Comparison of ENCODE assay signal across 12 cellular contexts in the genomic region with DNA sequence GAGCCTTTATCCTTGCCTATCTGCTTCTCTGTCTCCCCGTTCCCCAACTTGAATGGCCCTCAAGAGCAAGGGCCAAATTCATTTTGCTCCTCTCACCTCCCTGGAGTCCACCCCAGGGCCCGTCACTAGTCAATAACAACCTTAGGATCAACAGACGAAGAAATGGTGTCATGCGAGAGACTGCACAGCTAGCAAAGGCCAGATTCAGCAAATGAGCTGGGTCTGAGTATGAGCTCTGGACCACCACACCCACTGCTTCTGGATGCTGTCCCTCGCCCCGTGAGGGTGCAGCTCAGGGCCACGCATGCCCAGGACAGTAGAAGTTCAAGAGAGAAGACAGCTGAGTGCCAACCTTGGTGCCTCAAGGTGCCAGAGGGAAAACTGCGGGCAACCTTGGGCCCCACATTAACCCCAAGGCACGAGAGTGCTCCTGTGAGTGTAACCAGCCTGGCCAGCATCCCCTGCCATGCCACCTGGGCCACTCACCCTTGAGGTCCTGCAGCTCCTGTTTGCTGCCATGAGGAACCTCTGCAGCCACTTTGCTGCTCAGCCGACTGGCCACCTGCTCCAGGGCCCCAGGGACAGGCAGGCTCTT. TPM values are rescaled to one million over a fixed set of nuclear protein-coding genes. Genes with fewer than 3 reads are reported as not detected.
DNase-seq lines count a peak whose midpoint lies in the region; ATAC-seq, FAIRE-seq and TF ChIP-seq lines count a peak whose summit lies in the region.
"Had no signal": no experiment of that assay in that cellular context is flagged by ENCODE, and none has a peak within 500 bp of the region (broad histone marks: within the 10 kb centered on the region; RNA-seq: fewer than 3 reads in every experiment).

No MANE protein-coding gene starts in this region.

- POLR2A ChIA-PET in AG04450 (lab: Yijun Ruan, JAX), result interaction anchor here (2.1 kb wide), 1 partner anchor 12 kb away, joined by 7 read pairs; the partner anchor contains the start of gene AKAP8L
- POLR2A ChIA-PET in HCT116 (lab: Charles Lee), result interaction anchor here (1.3 kb wide), 1 partner anchor 11 kb away, joined by 5 read pairs; the partner anchor contains the start of gene AKAP8L

- peak overlapping the region; percentile 98 for H3K4me3 Mint-ChIP-seq in activated naive CD8-positive, alpha-beta T cell
- peak overlapping the region; percentile 96 for H3K4me3 Mint-ChIP-seq in mesothelial cell of epicardium

- RAD21 ChIA-PET in HCT116 (lab: Charles Lee; ENCODE audit: low non-redundant PET in 1 of 2, low total read pairs in 2 of 2, uncharacterized antibody in 2 of 2, unreplicated experiment in 2 of 2), result no interaction called here

- H3K27ac Mint-ChIP-seq in activated naive CD8-positive, alpha-beta T cell, result peak overlapping the region; percentile 46
- no peak overlapping the region for H3K27ac Mint-ChIP-seq in mesothelial cell of epicardium

- DNase-seq in AG04450 (ENCODE audit: low read depth, low spot score), result no peak
- DNase-seq in HCT116 (ENCODE audit: low read depth, low spot score), result no peak
- no peak for DNase-seq in mesothelial cell of epicardium (ENCODE audit: low spot score in 2 of 2, unreplicated experiment in 2 of 2)
- DNase-seq in ecto neural progenitor cell (ENCODE audit: low spot score), result no peak
- no peak for DNase-seq in NCI-H2171 treated with DMSO at 0.1 percent for 48 hours (lab: John Stamatoyannopoulos, UW)
- no peak for DNase-seq in small intestine
- no peak for DNase-seq in 8988T
- DNase-seq: effector CD8-positive, alpha-beta T cell; upper lobe of left lung had no signal

- peaks cover 11 to 28% of the 10 kb centered on the region in 2 experiments; a peak in 3 of 4 replicates for H3K36me3 ChIP-seq in HCT116 (ENCODE audit: control insufficient read depth in 1 of 2, insufficient read depth in 2 of 2, low read length in 2 of 2)
- peaks cover 5 to 6% of the 10 kb centered on the region in 2 donors for H3K36me3 ChIP-seq in small intestine (ENCODE audit: control insufficient read depth in 2 of 2, insufficient read depth in 2 of 2, low read length in 2 of 2)

- no peaks in the 10 kb centered on the region for H3K27me3 ChIP-seq in AG04450 (ENCODE audit: control insufficient read depth, insufficient read depth, low read length)
- no peaks in the 10 kb centered on the region for H3K27me3 ChIP-seq in HCT116 (ENCODE audit: insufficient read depth, low read length)
- no peaks in the 10 kb centered on the region for H3K27me3 ChIP-seq in small intestine (ENCODE audit: control insufficient read depth in 2 of 2, insufficient read depth in 2 of 2, low read length in 2 of 2)
- H3K27me3 ChIP-seq: upper lobe of left lung had no signal

- intact Hi-C loops in HCT116 (cut with micrococcal nuclease), result no loop called here

- TF ChIP-seq CTCF in AG04450 (IDR thresholded peaks at IDR 0.05; ENCODE audit: low read depth, low read length), result no peak
- no peak for TF ChIP-seq CTCF in HCT116 (IDR thresholded peaks at IDR 0.05 in 2 of 3, conservative IDR thresholded peaks at IDR 0.05 in 1 of 3; ENCODE audit: borderline replicate concordance in 1 of 3, insufficient read depth in 1 of 3, low read depth in 2 of 3, low read length in 2 of 3)
- TF ChIP-seq CTCF in mesothelial cell of epicardium (IDR thresholded peaks at IDR 0.05; ENCODE audit: unreplicated experiment), result no peak

- H3K27ac ChIP-seq in AG04450 (ENCODE audit: low read depth, low read length) (no peak overlapping the region), HCT116 (ENCODE audit: low read depth, low read length) (no peak overlapping the region), small intestine (ENCODE audit: low read depth in 1 of 2, low read length in 1 of 2) (no peak overlapping the region)

- no TSS peak for BruUV-seq in HCT116 (replicated peaks; lab: Mats Ljungman, UMichigan)

- CTCF ChIA-PET in AG04450 (lab: Charles Lee) (interaction anchor here (1.6 to 1.8 kb wide), 2 partner anchors 11 to 125 kb away, joined by 5 to 8 read pairs; partner anchors contain the start of gene AKAP8L), HCT116 (lab: Charles Lee) (no interaction called here)

- TF ChIP-seq POLR2A in HCT116 (IDR thresholded peaks at IDR 0.05; ENCODE audit: borderline replicate concordance, extremely low read depth, insufficient read depth, insufficient read length), result no peak

- H3K4me1 ChIP-seq in HCT116 (ENCODE audit: control insufficient read depth in 1 of 2, insufficient read depth in 2 of 2, low read length in 2 of 2) (peaks cover 18 to 25% of the 10 kb centered on the region in 2 experiments), small intestine (ENCODE audit: control insufficient read depth in 2 of 2, insufficient read depth in 1 of 2, low read depth in 1 of 2, low read length in 1 of 2) (peaks cover 3 to 6% of the 10 kb centered on the region in 2 donors)

- H3K9ac ChIP-seq in HCT116 (ENCODE audit: low read length), result 0 out of 2 replicates have a peak overlapping the region, but pooled peaks have one; percentile 87

- no peaks in the 10 kb centered on the region for H3K9me2 ChIP-seq in HCT116 (ENCODE audit: insufficient read depth)

- peaks cover 28% of the 10 kb centered on the region for H3K4me1 Mint-ChIP-seq in activated naive CD8-positive, alpha-beta T cell (ENCODE audit: low read depth)
- peaks cover 21% of the 10 kb centered on the region for H3K4me1 Mint-ChIP-seq in mesothelial cell of epicardium

- no peak for ATAC-seq in HCT116

- H3K9me3 Mint-ChIP-seq in activated naive CD8-positive, alpha-beta T cell (ENCODE audit: low read depth), result no peaks in the 10 kb centered on the region
- H3K9me3 Mint-ChIP-seq in mesothelial cell of epicardium, result peaks cover 3% of the 10 kb centered on the region

- no peak for FAIRE-seq in small intestine (lab: Jason Lieb, UNC)

- H3K36me3 Mint-ChIP-seq in activated naive CD8-positive, alpha-beta T cell, result peaks cover 2% of the 10 kb centered on the region
- H3K36me3 Mint-ChIP-seq in mesothelial cell of epicardium, result peaks cover 17% of the 10 kb centered on the region

- TF ChIP-seq RAD21 in HCT116 (IDR thresholded peaks at IDR 0.05; ENCODE audit: low read depth), result no peak

- 76 to 82% (median 78%) methylated on average over 10 of the region's 10 CpGs for WGBS in small intestine, 3 donors

- peaks cover 54% of the 10 kb centered on the region for H3K79me2 ChIP-seq in HCT116 (ENCODE audit: insufficient read depth, low read length)

- peak overlapping the region; percentile 85 for H3K4me2 ChIP-seq in HCT116 (ENCODE audit: low read length)

- no peaks in the 10 kb centered on the region for H3K27me3 Mint-ChIP-seq in activated naive CD8-positive, alpha-beta T cell
- H3K27me3 Mint-ChIP-seq in mesothelial cell of epicardium (ENCODE audit: low read depth), result no peaks in the 10 kb centered on the region

- H3K4me3 ChIP-seq in AG04450 (ENCODE audit: low read depth, low read length) (peak overlapping the region; percentile 2), HCT116 (replicated peaks in 1 of 2; ENCODE audit: low read depth in 1 of 2, low read length in 2 of 2) (peak overlapping the region; percentile 71 to 91), small intestine (ENCODE audit: low read depth in 1 of 2, low read length in 2 of 2) (no peak overlapping the region)

- no peak overlapping the region for H2AFZ ChIP-seq in HCT116 (ENCODE audit: low read depth, low read length, poor library complexity, severe bottlenecking)

- no peaks in the 10 kb centered on the region for H4K20me1 ChIP-seq in HCT116 (ENCODE audit: insufficient read depth)

- H3K9me3 ChIP-seq in AG04450 (ENCODE audit: control insufficient read depth, insufficient read depth, low read length) (peaks cover 7% of the 10 kb centered on the region; the same call in 1 of the 2 replicates), HCT116 (ENCODE audit: control insufficient read depth in 1 of 2, insufficient read depth in 1 of 2, low read depth in 1 of 2, low read length in 2 of 2) (no peaks in the 10 kb centered on the region), small intestine (ENCODE audit: control insufficient read depth, low read depth) (no peaks in the 10 kb centered on the region)
- H3K9me3 ChIP-seq: upper lobe of left lung had no signal

TF ChIP-seq in HCT116, 20 proteins besides CTCF, POLR2A, EP300 and RAD21 (continues in another document):
- no peak for TF ChIP-seq EGR1 (IDR thresholded peaks at IDR 0.05; ENCODE audit: low read depth)
- TF ChIP-seq SIN3A (IDR thresholded peaks at IDR 0.05; ENCODE audit: low read depth), result no peak
- no peak for TF ChIP-seq SP1 (IDR thresholded peaks at IDR 0.05; ENCODE audit: low read depth)
- TF ChIP-seq ELF1 (IDR thresholded peaks at IDR 0.05; ENCODE audit: borderline replicate concordance, low read depth), result no peak
- TF ChIP-seq ZNF274 (IDR thresholded peaks at IDR 0.05; ENCODE audit: low read depth, low read length), result no peak

RNA-seq across cellular contexts. Expression of gene AKAP8L, which starts 11.8 kb away (rescaled TPM):
- polyA plus RNA-seq in AG04450 (2011; rRNA removed) (30.4 and 36.6 TPM in 2 replicates), small intestine (100 to 1,000 TPM in 1 of 3 donors, 10 to 100 TPM in 2; 40.4 to 134 (median 94.2) TPM)
- polyA minus RNA-seq in AG04450 (2011; rRNA and poly(A)+ RNA removed), result 51.9 and 52.1 TPM in 2 replicates
- total RNA-seq in HCT116 (2021; ENCODE audit: unreplicated experiment) (106 TPM), mesothelial cell of epicardium (239 to 262 TPM (median 254 TPM) in 3 replicates)
- 84.8 and 106 TPM in 2 replicates for polyA plus RNA-seq in HCT116 (2012)

RNA-seq across cellular contexts. Expression of gene WIZ, which starts 19.1 kb away (rescaled TPM):
- polyA plus RNA-seq in AG04450 (2011; rRNA removed), result 5.8 and 9.1 TPM in 2 replicates
- polyA minus RNA-seq in AG04450 (2011; rRNA and poly(A)+ RNA removed), result 3.4 and 3.9 TPM in 2 replicates
- 28.4 TPM for total RNA-seq in HCT116 (2021; ENCODE audit: unreplicated experiment)
- 13.8 and 16.3 TPM in 2 replicates for polyA plus RNA-seq in HCT116 (2012)
- total RNA-seq in mesothelial cell of epicardium, result 57.5 to 62.0 TPM (median 60.4 TPM) in 3 replicates
- 10 to 100 TPM in 2 of 3 donors, 1 to 10 TPM in 1; 7.0 to 18.0 (median 13.0) TPM for polyA plus RNA-seq in small intestine

RNA-seq across cellular contexts. Expression of gene RASAL3, which starts 33.7 kb away (rescaled TPM):
- polyA plus RNA-seq in AG04450 (2011; rRNA removed) (0.04 and 0.21 TPM in 2 replicates), small intestine (1 to 10 TPM; 1.3 to 8.1 (median 2.6) TPM)
- not detected in 2 replicates for polyA minus RNA-seq in AG04450 (2011; rRNA and poly(A)+ RNA removed)
- total RNA-seq in HCT116 (2021; ENCODE audit: unreplicated experiment) (0.57 TPM), mesothelial cell of epicardium (not detected in 3 replicates)
- polyA plus RNA-seq in HCT116 (2012), result not detected in 2 replicates
- total RNA-seq: Daoy had no signal

RNA-seq across cellular contexts. Expression of gene PGLYRP2, which starts 48.7 kb away (rescaled TPM):
- polyA plus RNA-seq in AG04450 (2011; rRNA removed), result not detected in 2 replicates
- not detected in 2 replicates for polyA minus RNA-seq in AG04450 (2011; rRNA and poly(A)+ RNA removed)
- not detected for total RNA-seq in HCT116 (2021; ENCODE audit: unreplicated experiment)
- polyA plus RNA-seq in HCT116 (2012), result not detected in 2 replicates
- total RNA-seq in mesothelial cell of epicardium, result not detected in 3 replicates
- under 1 TPM in 1 of 3 donors, not detected in 2; 0.54 TPM for polyA plus RNA-seq in small intestine
- total RNA-seq: LHCN-M2, upper lobe of left lung had no signal

RNA-seq across cellular contexts. Expression of gene AKAP8, which starts 51.0 kb away (rescaled TPM):
- polyA plus RNA-seq in AG04450 (2011; rRNA removed) (11.7 and 12.4 TPM in 2 replicates), small intestine (10 to 100 TPM; 14.1 to 21.7 (median 16.2) TPM)
- 7.6 and 9.5 TPM in 2 replicates for polyA minus RNA-seq in AG04450 (2011; rRNA and poly(A)+ RNA removed)
- total RNA-seq in HCT116 (2021; ENCODE audit: unreplicated experiment) (50.6 TPM), mesothelial cell of epicardium (42.6 to 47.2 TPM (median 43.5 TPM) in 3 replicates)
- 16.5 and 18.4 TPM in 2 replicates for polyA plus RNA-seq in HCT116 (2012)

Comparison
In these comparisons a context has a peak if more than half of its experiments do, and no peak if none do; other contexts are left out.
1. H3K4me3 ChIP-seq: peak in AG04450 (single experiment) and HCT116 (2 of 2); none in small intestine (0 of 2).